Comparison of ENCODE assay signal across 20 cellular contexts in genomic region chr2:237319887-237320286, GRCh38.
"Had no signal": no experiment of that assay in that cellular context is flagged by ENCODE, and none has a peak within 500 bp of the region (broad histone marks: within the 10 kb centered on the region; RNA-seq: fewer than 3 reads in every experiment).

No MANE protein-coding gene starts in this region.

- H3K4me1 Mint-ChIP-seq: activated CD4-positive, alpha-beta T cell treated with anti-CD3 and anti-CD28 coated beads for 36 hours had no signal

- H3K27me3 Mint-ChIP-seq: activated CD4-positive, alpha-beta T cell treated with anti-CD3 and anti-CD28 coated beads for 36 hours; activated naive CD8-positive, alpha-beta T cell had no signal

- H3K36me3 ChIP-seq: left lung, ovary, suprapubic skin, upper lobe of left lung had no signal

- H3K9me3 Mint-ChIP-seq: effector memory CD8-positive, alpha-beta T cell; WTC11 had no signal

- FAIRE-seq: frontal cortex, TTC549 had no signal

- H3K27ac Mint-ChIP-seq: activated CD4-positive, alpha-beta T cell treated with anti-CD3 and anti-CD28 coated beads for 36 hours; activated naive CD8-positive, alpha-beta T cell; effector memory CD8-positive, alpha-beta T cell; naive thymus-derived CD4-positive, alpha-beta T cell; WTC11 had no signal

- H3K9me3 ChIP-seq: heart left ventricle, left lung, mucosa of descending colon, ovary, suprapubic skin, upper lobe of left lung had no signal

- H3K36me3 Mint-ChIP-seq: WTC11 had no signal

- H3K4me3 Mint-ChIP-seq: activated CD4-positive, alpha-beta T cell treated with anti-CD3 and anti-CD28 coated beads for 36 hours; activated naive CD8-positive, alpha-beta T cell; effector memory CD8-positive, alpha-beta T cell; naive thymus-derived CD4-positive, alpha-beta T cell; WTC11 had no signal

- DNase-seq: activated CD4-positive, alpha-beta T cell treated with anti-CD3 and anti-CD28 coated beads for 36 hours; activated CD4-positive, alpha-beta T cell treated with anti-CD3 and anti-CD28 coated beads, Interleukin-2, amount 50 U/mL, for 48 hours; activated gamma-delta T cell treated with Interleukin-2 at 50 U/mL for 16 hours; dermis blood vessel endothelial cell; effector memory CD8-positive, alpha-beta T cell; heart left ventricle; left lung; mammary epithelial cell; mucosa of descending colon; naive thymus-derived CD4-positive, alpha-beta T cell; ovary; stimulated activated CD4-positive, alpha-beta T cell treated with anti-CD3 and anti-CD28 coated beads, Interleukin-2, amount 100 ng/mL, for 24 hours; stimulated activated naive CD4-positive, alpha-beta T cell treated with Interleukin-2 at 50 U/mL for 16 hours; upper lobe of left lung had no signal

- H3K27me3 ChIP-seq: heart left ventricle, ovary, suprapubic skin, upper lobe of left lung had no signal

- H3K27ac ChIP-seq: SK-N-MC had no signal

- H3K4me3 ChIP-seq: heart left ventricle, left lung, mucosa of descending colon, ovary, SK-N-MC, suprapubic skin, upper lobe of left lung had no signal
